14 cellular contexts compared by ENCODE assay signal in genomic region chr12:130700492-130701401, GRCh38. TPM values are rescaled to one million over a fixed set of nuclear protein-coding genes. Genes with fewer than 3 reads are reported as not detected.
"Had no signal": no experiment of that assay in that cellular context is flagged by ENCODE, and none has a peak within 500 bp of the region (broad histone marks: within the 10 kb centered on the region; RNA-seq: fewer than 3 reads in every experiment).

No MANE protein-coding gene starts in this region.

- H3K27me3 Mint-ChIP-seq: memory B cell had no signal

- H3K27ac Mint-ChIP-seq: activated CD4-positive, alpha-beta T cell treated with anti-CD3 and anti-CD28 coated beads, Interleukin-2, amount 10 ng/mL, durations not matched to agents 7 days and 5 days; activated naive CD4-positive, alpha-beta T cell treated with anti-CD3 and anti-CD28 coated beads, Interleukin-2, amount 50 U/mL, for 24 hours; activated T-helper 2 cell treated with anti-CD3 and anti-CD28 coated beads, Interferon-gamma antibody, Interleukin-2, Interleukin-4, amounts not matched to agents 10 μg/mL and 5 μg/mL and 100 μg/mL, durations not matched to agents 14 hours and 24 hours and 36 hours; dendritic cell treated with granulocyte-macrophage colony-stimulating factor and Interleukin-4, amounts not matched to agents 40 ng/mL and 50 ng/mL, for 4 days; memory B cell had no signal

- ATAC-seq: left lung had no signal

- DNase-seq: activated CD4-positive, alpha-beta T cell treated with anti-CD3 and anti-CD28 coated beads, Interleukin-2, amount 10 ng/mL, durations not matched to agents 7 days and 5 days; activated CD4-positive, CD25-positive, alpha-beta regulatory T cell; activated CD8-positive, alpha-beta memory T cell treated with anti-CD3 and anti-CD28 coated beads for 24 hours; glutamatergic neuron; left lung; small intestine; T-helper 2 cell; transverse colon had no signal

- H3K27me3 ChIP-seq: transverse colon had no signal

- H3K9me3 ChIP-seq: left lung, transverse colon had no signal

- H3K36me3 ChIP-seq: left lung, transverse colon had no signal

- H3K4me3 ChIP-seq: left lung, transverse colon had no signal

- H3K27ac ChIP-seq: left lung, parathyroid adenoma, transverse colon had no signal

- H3K4me3 Mint-ChIP-seq: activated CD4-positive, alpha-beta T cell treated with anti-CD3 and anti-CD28 coated beads, Interleukin-2, amount 10 ng/mL, durations not matched to agents 7 days and 5 days; activated naive CD4-positive, alpha-beta T cell treated with anti-CD3 and anti-CD28 coated beads, Interleukin-2, amount 50 U/mL, for 24 hours; central memory CD8-positive, alpha-beta T cell; dendritic cell treated with granulocyte-macrophage colony-stimulating factor and Interleukin-4, amounts not matched to agents 40 ng/mL and 50 ng/mL, for 4 days; memory B cell had no signal

- H3K36me3 Mint-ChIP-seq: activated naive CD4-positive, alpha-beta T cell treated with anti-CD3 and anti-CD28 coated beads, Interleukin-2, amount 50 U/mL, for 24 hours; memory B cell had no signal

- H3K4me1 Mint-ChIP-seq: activated CD4-positive, alpha-beta T cell treated with anti-CD3 and anti-CD28 coated beads, Interleukin-2, amount 10 ng/mL, durations not matched to agents 7 days and 5 days; activated naive CD4-positive, alpha-beta T cell treated with anti-CD3 and anti-CD28 coated beads, Interleukin-2, amount 50 U/mL, for 24 hours; central memory CD8-positive, alpha-beta T cell; memory B cell had no signal

- H3K9me3 Mint-ChIP-seq: activated CD4-positive, alpha-beta T cell treated with anti-CD3 and anti-CD28 coated beads, Interleukin-2, amount 10 ng/mL, durations not matched to agents 7 days and 5 days; activated naive CD4-positive, alpha-beta T cell treated with anti-CD3 and anti-CD28 coated beads, Interleukin-2, amount 50 U/mL, for 24 hours; activated T-helper 2 cell treated with anti-CD3 and anti-CD28 coated beads, Interferon-gamma antibody, Interleukin-2, Interleukin-4, amounts not matched to agents 10 μg/mL and 5 μg/mL and 100 μg/mL, durations not matched to agents 14 hours and 24 hours and 36 hours; central memory CD8-positive, alpha-beta T cell; dendritic cell treated with granulocyte-macrophage colony-stimulating factor and Interleukin-4, amounts not matched to agents 40 ng/mL and 50 ng/mL, for 4 days; memory B cell had no signal

- H2AFZ ChIP-seq: parathyroid adenoma had no signal

- H3K4me1 ChIP-seq: left lung, parathyroid adenoma, transverse colon had no signal

RNA-seq across cellular contexts. Expression of gene RIMBP2, which starts 15.4 kb away (rescaled TPM):
- total RNA-seq: activated CD4-positive, alpha-beta T cell treated with anti-CD3 and anti-CD28 coated beads, Interleukin-2, amount 10 ng/mL, durations not matched to agents 7 days and 5 days; activated T-helper 2 cell treated with anti-CD3 and anti-CD28 coated beads, Interferon-gamma antibody, Interleukin-2, Interleukin-4, amounts not matched to agents 10 μg/mL and 5 μg/mL and 100 μg/mL, durations not matched to agents 14 hours and 24 hours and 36 hours had no signal
